In genomic region chr7:135971366-135971725, GRCh38 we compare ENCODE assay signal across 16 cellular contexts. TPM values are rescaled to one million over a fixed set of nuclear protein-coding genes. Genes with fewer than 3 reads are reported as not detected.
DNase-seq lines count a peak whose midpoint lies in the region; ATAC-seq, FAIRE-seq and TF ChIP-seq lines count a peak whose summit lies in the region.
"Had no signal": no experiment of that assay in that cellular context is flagged by ENCODE, and none has a peak within 500 bp of the region (broad histone marks: within the 10 kb centered on the region; RNA-seq: fewer than 3 reads in every experiment).

No MANE protein-coding gene starts in this region.

- no peaks in the 10 kb centered on the region for H3F3A ChIP-seq in OCI-LY1 (ENCODE audit: insufficient read depth, low read length)

- H3K9me3 ChIP-seq in BLaER1 treated with 17β-estradiol and CSF1 and Interleukin-3, amounts not matched to agents 10 nM and 100 nM (replicated peaks in 1 of 11): no peaks in the 10 kb centered on the region
- H3K9me3 ChIP-seq in OCI-LY1 (ENCODE audit: low read length): peaks cover 4% of the 10 kb centered on the region
- H3K9me3 ChIP-seq: heart left ventricle, left lung had no signal

- H3K9ac ChIP-seq in BLaER1 treated with 17β-estradiol and CSF1 and Interleukin-3, amounts not matched to agents 10 nM and 100 nM: peak overlapping the region in 9 of 11 experiments; percentile 0 to 66 (median 32); a peak in 10 of 22 replicates
- H3K9ac ChIP-seq in OCI-LY1 (ENCODE audit: low read length): peak overlapping the region; percentile 3; the same call in 1 of the 2 replicates

- H3K9me2 ChIP-seq in OCI-LY1 (ENCODE audit: low read depth, low read length): no peaks in the 10 kb centered on the region

- no peak for FAIRE-seq in frontal cortex (lab: Jason Lieb, UNC)

- no peaks in the 10 kb centered on the region for H3K27me3 ChIP-seq in BLaER1 treated with 17β-estradiol and CSF1 and Interleukin-3, amounts not matched to agents 10 nM and 100 nM
- no peaks in the 10 kb centered on the region for H3K27me3 ChIP-seq in OCI-LY1 (ENCODE audit: insufficient read depth, low read length)
- H3K27me3 ChIP-seq: heart left ventricle, left lung had no signal

- ATAC-seq in GM19351 (IDR thresholded peaks at IDR 0.05; ENCODE audit: unreplicated experiment) (peak; percentile 12), HG03095 (IDR thresholded peaks at IDR 0.05; ENCODE audit: unreplicated experiment) (peak; percentile 14)
- ATAC-seq: heart left ventricle had no signal

- peaks cover 67 to 95% (median 93%) of the 10 kb centered on the region in 11 experiments for H4K20me1 ChIP-seq in BLaER1 treated with 17β-estradiol and CSF1 and Interleukin-3, amounts not matched to agents 10 nM and 100 nM
- H4K20me1 ChIP-seq in OCI-LY1 (ENCODE audit: insufficient read depth, low read length): no peaks in the 10 kb centered on the region; the same call in 1 of the 2 replicates

- peak overlapping the region in 9 of 11 experiments; percentile 41 to 75 (median 63); a peak in 19 of 22 replicates for H3K27ac ChIP-seq in BLaER1 treated with 17β-estradiol and CSF1 and Interleukin-3, amounts not matched to agents 10 nM and 100 nM
- peak overlapping the region; percentile 74 for H3K27ac ChIP-seq in OCI-LY1 (ENCODE audit: low read depth, low read length, poor library complexity, severe bottlenecking)

- no peak for TF ChIP-seq CTCF in OCI-LY1 (IDR thresholded peaks at IDR 0.05; ENCODE audit: low read length)

- peak overlapping the region; percentile 56 to 98 (median 87) for H3K4me2 ChIP-seq in BLaER1 treated with 17β-estradiol and CSF1 and Interleukin-3, amounts not matched to agents 10 nM and 100 nM
- H3K4me2 ChIP-seq in OCI-LY1 (ENCODE audit: low read length): peak overlapping the region; percentile 23; the same call in 1 of the 2 replicates
- H3K4me2 ChIP-seq: smooth muscle cell had no signal

- H3K4me3 ChIP-seq in BLaER1 treated with 17β-estradiol and CSF1 and Interleukin-3, amounts not matched to agents 10 nM and 100 nM: peak overlapping the region in 3 of 10 experiments; percentile 30 to 39 (median 35); a peak in 3 of 20 replicates
- H3K4me3 ChIP-seq in OCI-LY1 (ENCODE audit: low read depth, low read length, poor library complexity, severe bottlenecking): peak overlapping the region; percentile 1
- H3K4me3 ChIP-seq: heart left ventricle, smooth muscle cell had no signal

- no peak overlapping the region for H2AFZ ChIP-seq in OCI-LY1 (ENCODE audit: low read length)

- peaks cover 94% of the 10 kb centered on the region for H3K79me2 ChIP-seq in OCI-LY1 (ENCODE audit: insufficient read depth, low read length)

- H3K4me1 ChIP-seq in BLaER1 treated with 17β-estradiol and CSF1 and Interleukin-3, amounts not matched to agents 10 nM and 100 nM: peaks cover 60 to 88% (median 78%) of the 10 kb centered on the region in 10 experiments
- H3K4me1 ChIP-seq in OCI-LY1 (ENCODE audit: insufficient read depth, low read length, severe bottlenecking): peaks cover 72% of the 10 kb centered on the region

- peaks cover 14 to 60% (median 53%) of the 10 kb centered on the region in 11 experiments; a peak in 21 of 22 replicates for H3K36me3 ChIP-seq in BLaER1 treated with 17β-estradiol and CSF1 and Interleukin-3, amounts not matched to agents 10 nM and 100 nM
- peaks cover 69% of the 10 kb centered on the region for H3K36me3 ChIP-seq in OCI-LY1 (ENCODE audit: insufficient read depth, low read length)

- DNase-seq in frontal cortex (ENCODE audit: low spot score in 2 of 2) (no peak), NCI-H1930 (lab: John Stamatoyannopoulos, UW) (no peak), ecto neural progenitor cell (ENCODE audit: low spot score) (no peak), NCI-H2029 treated with DMSO at 0.1 percent for 48 hours (lab: John Stamatoyannopoulos, UW) (no peak)
- DNase-seq: activated CD4-positive, CD25-positive, alpha-beta regulatory T cell; activated T-cell treated with anti-CD3 and anti-CD28 coated beads, Interleukin-2, amount 50 U/mL, for 1 hour; aorta; heart left ventricle; left lung; NCI-H345; occipital lobe had no signal

RNA-seq across cellular contexts. Expression of gene MTPN, which starts 5.8 kb away (rescaled TPM):
- 170 TPM for total RNA-seq in frontal cortex
